29 cellular contexts compared by ENCODE assay signal in genomic region chr19:14214580-14214979, GRCh38.
"Had no signal": no experiment of that assay in that cellular context is flagged by ENCODE, and none has a peak within 500 bp of the region (broad histone marks: within the 10 kb centered on the region; RNA-seq: fewer than 3 reads in every experiment).

No MANE protein-coding gene starts in this region.

- H3K9me3 Mint-ChIP-seq: activated CD4-positive, alpha-beta memory T cell treated with anti-CD3 and anti-CD28 coated beads, Interleukin-2, amount 10 ng/mL, durations not matched to agents 7 days and 5 days; activated CD4-positive, alpha-beta T cell treated with anti-CD3 and anti-CD28 coated beads, Interleukin-2, amount 10 ng/mL, durations not matched to agents 7 days and 5 days; activated naive CD4-positive, alpha-beta T cell treated with anti-CD3 and anti-CD28 coated beads, Interleukin-2, amount 10 ng/mL, durations not matched to agents 7 days and 5 days; activated T-cell treated with anti-CD3 and anti-CD28 coated beads, Interleukin-2, amount 50 U/mL, for 4 hours; activated T-helper 1 cell treated with anti-CD3 and anti-CD28 coated beads, Interleukin-12 subunit alpha, Interleukin-12 subunit beta, Interleukin-2, Interleukin-4 antibody, amounts not matched to agents 30 ng/mL and 10 ng/mL and 1 ng/mL, durations not matched to agents 14 hours and 24 hours and 36 hours; activated T-helper 2 cell treated with anti-CD3 and anti-CD28 coated beads, Interferon-gamma antibody, Interleukin-2, Interleukin-4, amounts not matched to agents 10 μg/mL and 5 μg/mL and 100 μg/mL, durations not matched to agents 14 hours and 24 hours and 36 hours; central memory CD8-positive, alpha-beta T cell; effector memory CD8-positive, alpha-beta T cell; T-cell; T-helper 1 cell treated with Interleukin-12 subunit alpha and Interleukin-12 subunit beta and Interleukin-4 antibody, amounts not matched to agents 30 μg/mL and 1 μg/mL, for 36 hours; T-helper 2 cell treated with Interferon-gamma antibody and Interleukin-4, amounts not matched to agents 5 μg/mL and 100 μg/mL, for 36 hours had no signal

- H3K27me3 Mint-ChIP-seq: activated naive CD8-positive, alpha-beta T cell had no signal

- ATAC-seq: activated T-cell treated with anti-CD3 and anti-CD28 coated beads, Interleukin-2, amount 50 U/mL, for 4 hours; effector memory CD8-positive, alpha-beta T cell; gastroesophageal sphincter; heart right ventricle; T-cell had no signal

- H3K36me3 Mint-ChIP-seq: activated naive CD4-positive, alpha-beta T cell treated with anti-CD3 and anti-CD28 coated beads, Interleukin-2, amount 10 ng/mL, durations not matched to agents 7 days and 5 days; activated naive CD8-positive, alpha-beta T cell; T-cell had no signal

- DNase-seq: activated CD4-positive, alpha-beta memory T cell treated with anti-CD3 and anti-CD28 coated beads, Interleukin-2, amount 10 ng/mL, durations not matched to agents 7 days and 5 days; activated CD4-positive, alpha-beta T cell treated with anti-CD3 and anti-CD28 coated beads for 1 hour; activated CD4-positive, alpha-beta T cell treated with anti-CD3 and anti-CD28 coated beads for 4 hours; activated CD4-positive, alpha-beta T cell treated with anti-CD3 and anti-CD28 coated beads, Interleukin-2, amount 10 ng/mL, durations not matched to agents 7 days and 5 days; activated CD4-positive, alpha-beta T cell treated with anti-CD3 and anti-CD28 coated beads, Interleukin-2, amount 50 U/mL, for 4 hours; activated CD8-positive, alpha-beta memory T cell treated with anti-CD3 and anti-CD28 coated beads, Interleukin-2, amount 50 U/mL, for 48 hours; activated effector memory CD4-positive, alpha-beta T cell treated with anti-CD3 and anti-CD28 coated beads, Interleukin-2, amount 50 U/mL, for 16 hours; activated naive CD4-positive, alpha-beta T cell treated with anti-CD3 and anti-CD28 coated beads, Interleukin-2, amount 10 ng/mL, durations not matched to agents 7 days and 5 days; activated T-cell treated with anti-CD3 and anti-CD28 coated beads for 4 hours; activated T-cell treated with anti-CD3 and anti-CD28 coated beads, Interleukin-2, amount 50 U/mL, for 4 hours; amniotic stem cell; anterior cingulate cortex; brain microvascular endothelial cell; cortex of kidney; dermis blood vessel endothelial cell; effector CD4-positive, alpha-beta T cell; effector memory CD8-positive, alpha-beta T cell; esophagus squamous epithelium; foreskin melanocyte; heart right ventricle; T-cell; T1000 had no signal

- H3K4me3 Mint-ChIP-seq: activated CD4-positive, alpha-beta memory T cell treated with anti-CD3 and anti-CD28 coated beads, Interleukin-2, amount 10 ng/mL, durations not matched to agents 7 days and 5 days; activated CD4-positive, alpha-beta T cell treated with anti-CD3 and anti-CD28 coated beads, Interleukin-2, amount 10 ng/mL, durations not matched to agents 7 days and 5 days; activated naive CD4-positive, alpha-beta T cell treated with anti-CD3 and anti-CD28 coated beads, Interleukin-2, amount 10 ng/mL, durations not matched to agents 7 days and 5 days; activated naive CD8-positive, alpha-beta T cell; activated T-cell treated with anti-CD3 and anti-CD28 coated beads, Interleukin-2, amount 50 U/mL, for 4 hours; activated T-helper 1 cell treated with anti-CD3 and anti-CD28 coated beads, Interleukin-12 subunit alpha, Interleukin-12 subunit beta, Interleukin-2, Interleukin-4 antibody, amounts not matched to agents 30 ng/mL and 10 ng/mL and 1 ng/mL, durations not matched to agents 14 hours and 24 hours and 36 hours; central memory CD8-positive, alpha-beta T cell; effector memory CD8-positive, alpha-beta T cell; T-cell; T-helper 1 cell treated with Interleukin-12 subunit alpha and Interleukin-12 subunit beta and Interleukin-4 antibody, amounts not matched to agents 30 μg/mL and 1 μg/mL, for 36 hours; T-helper 2 cell treated with Interferon-gamma antibody and Interleukin-4, amounts not matched to agents 5 μg/mL and 100 μg/mL, for 36 hours had no signal

- H3K27ac Mint-ChIP-seq: activated CD4-positive, alpha-beta memory T cell treated with anti-CD3 and anti-CD28 coated beads, Interleukin-2, amount 10 ng/mL, durations not matched to agents 7 days and 5 days; activated CD4-positive, alpha-beta T cell treated with anti-CD3 and anti-CD28 coated beads, Interleukin-2, amount 10 ng/mL, durations not matched to agents 7 days and 5 days; activated naive CD4-positive, alpha-beta T cell treated with anti-CD3 and anti-CD28 coated beads, Interleukin-2, amount 10 ng/mL, durations not matched to agents 7 days and 5 days; activated naive CD8-positive, alpha-beta T cell; activated T-helper 1 cell treated with anti-CD3 and anti-CD28 coated beads, Interleukin-12 subunit alpha, Interleukin-12 subunit beta, Interleukin-2, Interleukin-4 antibody, amounts not matched to agents 30 ng/mL and 10 ng/mL and 1 ng/mL, durations not matched to agents 14 hours and 24 hours and 36 hours; activated T-helper 2 cell treated with anti-CD3 and anti-CD28 coated beads, Interferon-gamma antibody, Interleukin-2, Interleukin-4, amounts not matched to agents 10 μg/mL and 5 μg/mL and 100 μg/mL, durations not matched to agents 14 hours and 24 hours and 36 hours; T-cell; T-helper 1 cell treated with Interleukin-12 subunit alpha and Interleukin-12 subunit beta and Interleukin-4 antibody, amounts not matched to agents 30 μg/mL and 1 μg/mL, for 36 hours; T-helper 2 cell treated with Interferon-gamma antibody and Interleukin-4, amounts not matched to agents 5 μg/mL and 100 μg/mL, for 36 hours had no signal
